Comparison of ENCODE assay signal across 1 cellular context in genomic region chr20:46638367-46639274, GRCh38.
TF ChIP-seq lines count a peak whose summit lies in the region.

No MANE protein-coding gene starts in this region.

TF ChIP-seq in HepG2, 621 proteins besides CTCF, POLR2A, EP300 and RAD21 (continued from another document and continues in another):
- no peak for TF ChIP-seq ZNF710 (CRISPR knock-in tag; IDR thresholded peaks at IDR 0.05; ENCODE audit: borderline replicate concordance)
- TF ChIP-seq ZNF598 (CRISPR knock-in tag; IDR thresholded peaks at IDR 0.05; ENCODE audit: borderline replicate concordance) = peak; percentile 77; the same call in 1 of the 2 replicates
- no peak for TF ChIP-seq ZNF788 (CRISPR knock-in tag; IDR thresholded peaks at IDR 0.05; ENCODE audit: borderline replicate concordance)
- no peak for TF ChIP-seq RNF219 (CRISPR knock-in tag; IDR thresholded peaks at IDR 0.05)
- TF ChIP-seq NFE2L2 (IDR thresholded peaks at IDR 0.05; ENCODE audit: low read length) = no peak
- TF ChIP-seq ZBTB7B (CRISPR knock-in tag; IDR thresholded peaks at IDR 0.05) = peak; percentile 83; the same call in 1 of the 2 replicates
- no peak for TF ChIP-seq SKI (IDR thresholded peaks at IDR 0.05; ENCODE audit: partially characterized antibody)
- no peak for TF ChIP-seq SNAPC4 (CRISPR knock-in tag; IDR thresholded peaks at IDR 0.05)
- no peak for TF ChIP-seq USF2 (IDR thresholded peaks at IDR 0.05; ENCODE audit: low read depth, low read length)
- no peak for TF ChIP-seq USF2 (CRISPR knock-in tag; IDR thresholded peaks at IDR 0.05; ENCODE audit: borderline replicate concordance)
- no peak for TF ChIP-seq ZNF407 (CRISPR knock-in tag; IDR thresholded peaks at IDR 0.05; ENCODE audit: not compliant biosample characterization)
- no peak; the same call in 1 of the 2 replicates for TF ChIP-seq GATAD1 (CRISPR knock-in tag; IDR thresholded peaks at IDR 0.05)
- no peak for TF ChIP-seq ZNF446 (CRISPR knock-in tag; IDR thresholded peaks at IDR 0.05)
- no peak for TF ChIP-seq HOXA9 (CRISPR knock-in tag; IDR thresholded peaks at IDR 0.05; ENCODE audit: borderline replicate concordance)
- no peak for TF ChIP-seq ZNF562 (CRISPR knock-in tag; IDR thresholded peaks at IDR 0.05; ENCODE audit: borderline replicate concordance)
- TF ChIP-seq ZBTB21 (CRISPR knock-in tag; IDR thresholded peaks at IDR 0.05) = no peak
- TF ChIP-seq ZFY (CRISPR knock-in tag; IDR thresholded peaks at IDR 0.05) = peak; percentile 66; the same call in 1 of the 2 replicates
- no peak for TF ChIP-seq PRDM4 (CRISPR knock-in tag; IDR thresholded peaks at IDR 0.05; ENCODE audit: borderline replicate concordance)
- no peak for TF ChIP-seq REXO4 (CRISPR knock-in tag; IDR thresholded peaks at IDR 0.05; ENCODE audit: borderline replicate concordance)
- TF ChIP-seq ZFP82 (CRISPR knock-in tag; IDR thresholded peaks at IDR 0.05; ENCODE audit: borderline replicate concordance) = no peak
- TF ChIP-seq HDAC6 (IDR thresholded peaks at IDR 0.05; ENCODE audit: low read depth, low read length) = no peak
- no peak for TF ChIP-seq ZNF17 (CRISPR knock-in tag; IDR thresholded peaks at IDR 0.05)
- TF ChIP-seq MEIS1 (CRISPR knock-in tag; IDR thresholded peaks at IDR 0.05; ENCODE audit: borderline replicate concordance) = peak; percentile 80
- no peak for TF ChIP-seq ZNF850 (CRISPR knock-in tag; conservative IDR thresholded peaks at IDR 0.05)
- TF ChIP-seq ZKSCAN1 (IDR thresholded peaks at IDR 0.05; ENCODE audit: low read length) = peak; percentile 65
- TF ChIP-seq ZBTB49 (CRISPR knock-in tag; IDR thresholded peaks at IDR 0.05; ENCODE audit: borderline replicate concordance) = no peak
- TF ChIP-seq ADNP (CRISPR knock-in tag; IDR thresholded peaks at IDR 0.05) = peak; percentile 89
- peak; percentile 70; the same call in 1 of the 2 replicates for TF ChIP-seq ZNF430 (CRISPR knock-in tag; IDR thresholded peaks at IDR 0.05)
- no peak for TF ChIP-seq ZSCAN31 (CRISPR knock-in tag; IDR thresholded peaks at IDR 0.05; ENCODE audit: low read depth)
- TF ChIP-seq MYNN (CRISPR knock-in tag; IDR thresholded peaks at IDR 0.05; ENCODE audit: low read depth) = 0 out of 2 replicates have a peak, but pooled peaks have one; percentile 40
- no peak for TF ChIP-seq ZNF720 (CRISPR knock-in tag; IDR thresholded peaks at IDR 0.05)
- TF ChIP-seq HDAC1 (CRISPR knock-in tag; IDR thresholded peaks at IDR 0.05) = peak; percentile 69; the same call in 1 of the 2 replicates
